17 cellular contexts compared by ENCODE assay signal in genomic region chr14:103704708-103705107, GRCh38. TPM values are rescaled to one million over a fixed set of nuclear protein-coding genes. Genes with fewer than 3 reads are reported as not detected.
A peak's percentile ranks its signal among the peaks of the same experiment; 100 is the strongest.
DNase-seq lines count a peak whose midpoint lies in the region; ATAC-seq, FAIRE-seq and TF ChIP-seq lines count a peak whose summit lies in the region.
"Had no signal": no experiment of that assay in that cellular context is flagged by ENCODE, and none has a peak within 500 bp of the region (broad histone marks: within the 10 kb centered on the region; RNA-seq: fewer than 3 reads in every experiment).

No MANE protein-coding gene starts in this region.

- H3K4me3 ChIP-seq in breast epithelium (no peak overlapping the region), mammary epithelial cell (replicated peaks in 1 of 3; ENCODE audit: insufficient read depth in 1 of 3, low read depth in 2 of 3, low read length in 3 of 3) (no peak overlapping the region), H1 (ENCODE audit: extremely low read depth in 1 of 4, insufficient read depth in 2 of 4, low read depth in 3 of 4, low read length in 4 of 4) (no peak overlapping the region), mesenchymal stem cell (ENCODE audit: insufficient read depth in 1 of 2, low read depth in 1 of 2, low read length in 2 of 2) (no peak overlapping the region), urinary bladder (ENCODE audit: low read depth, low read length) (no peak overlapping the region)
- H3K4me3 ChIP-seq: hepatocyte, pancreas, Peyer's patch had no signal

- no peak overlapping the region for H3K56ac ChIP-seq in H1 (replicated peaks; ENCODE audit: insufficient read length, low read depth, low read length)

- H3K18ac ChIP-seq in H1 (ENCODE audit: extremely low read depth, low read length) (no peak overlapping the region), mesenchymal stem cell (ENCODE audit: low read depth in 1 of 2, low read length in 2 of 2) (no peak overlapping the region)

- H4K91ac ChIP-seq in H1 (replicated peaks; ENCODE audit: insufficient read length, low read length) (no peak overlapping the region), mesenchymal stem cell (ENCODE audit: low read length) (no peak overlapping the region)

- no peak overlapping the region for H4K5ac ChIP-seq in H1 (ENCODE audit: insufficient read length, low read depth, low read length)

- H3K9me3 ChIP-seq in breast epithelium (no peaks in the 10 kb centered on the region), mammary epithelial cell (replicated peaks; ENCODE audit: insufficient read depth, low read length) (no peaks in the 10 kb centered on the region), H1 (ENCODE audit: insufficient read depth in 2 of 2, low read depth in 1 of 2, low read length in 1 of 2) (no peaks in the 10 kb centered on the region), mesenchymal stem cell (ENCODE audit: control insufficient read depth, low read length) (no peaks in the 10 kb centered on the region)
- H3K9me3 ChIP-seq: pancreas, Peyer's patch had no signal

- TF ChIP-seq POLR2A in breast epithelium (IDR thresholded peaks at IDR 0.05) (no peak), H1 (IDR thresholded peaks at IDR 0.05; ENCODE audit: control extremely low read depth in 1 of 2, low read depth in 2 of 2, low read length in 2 of 2) (no peak)

- H2AK5ac ChIP-seq in H1 (ENCODE audit: low read depth, low read length): no peak overlapping the region
- no peak overlapping the region for H2AK5ac ChIP-seq in mesenchymal stem cell (ENCODE audit: low read length, severe bottlenecking)

- WGBS in mammary epithelial cell (ENCODE audit: low coverage, missing lambda C conversion rate): 94% methylated on average over 8 of the region's 13 CpGs
- WGBS in H1 (ENCODE audit: extremely low coverage in 1 of 2, insufficient coverage in 1 of 2, insufficient read length in 1 of 2, insufficient replicate concordance in 2 of 2, low coverage in 1 of 2, low lambda C conversion rate in 2 of 2, missing lambda C conversion rate in 1 of 2), 2 experiments: 94% methylated on average over 13 of the region's 13 CpGs; no CpG with 5 or more reads in 1 of the 2 experiments
- WGBS in mesenchymal stem cell: 95% methylated on average over 12 of the region's 13 CpGs
- 69% methylated on average over 13 of the region's 13 CpGs for WGBS in urinary bladder

- in situ Hi-C loops in mammary epithelial cell (cut with MboI; ENCODE audit: low sequenced_read_pairs in 2 of 2): no loop called here

- H3K23ac ChIP-seq in H1 (ENCODE audit: insufficient read length): no peak overlapping the region
- H3K23ac ChIP-seq in mesenchymal stem cell (ENCODE audit: low read length in 2 of 2): no peak overlapping the region

- H3K27ac ChIP-seq in breast epithelium: peak overlapping the region; percentile 71 to 73
- no peak overlapping the region for H3K27ac ChIP-seq in mammary epithelial cell (ENCODE audit: insufficient read depth, low read depth, low read length)
- H3K27ac ChIP-seq in H1 (ENCODE audit: low read depth, low read length): no peak overlapping the region
- no peak overlapping the region for H3K27ac ChIP-seq in mesenchymal stem cell (ENCODE audit: low read length, poor library complexity, severe bottlenecking)
- peak overlapping the region; percentile 92 for H3K27ac ChIP-seq in urinary bladder (ENCODE audit: low read depth)
- H3K27ac ChIP-seq: hepatocyte had no signal

- H3K27me3 ChIP-seq in breast epithelium: no peaks in the 10 kb centered on the region
- H3K27me3 ChIP-seq in mammary epithelial cell (ENCODE audit: insufficient read depth, low read length): no peaks in the 10 kb centered on the region
- H3K27me3 ChIP-seq in H1 (replicated peaks in 1 of 4; ENCODE audit: control insufficient read depth in 3 of 4, extremely low read depth in 1 of 4, insufficient read depth in 3 of 4, low read length in 3 of 4): no peaks in the 10 kb centered on the region
- no peaks in the 10 kb centered on the region for H3K27me3 ChIP-seq in mesenchymal stem cell (ENCODE audit: control insufficient read depth in 1 of 2, insufficient read depth in 1 of 2, low read length in 2 of 2)
- H3K27me3 ChIP-seq: hepatocyte, pancreas, Peyer's patch had no signal

- no peak for TF ChIP-seq RAD21 in H1 (IDR thresholded peaks at IDR 0.05 in 1 of 2, conservative IDR thresholded peaks at IDR 0.05 in 1 of 2; ENCODE audit: low read depth in 2 of 2, low read length in 2 of 2)

- no peaks in the 10 kb centered on the region for H3K23me2 ChIP-seq in H1 (ENCODE audit: low read depth, low read length)

- H4K20me1 ChIP-seq in mammary epithelial cell (ENCODE audit: insufficient read depth, low read length) (peaks cover 5% of the 10 kb centered on the region), H1 (replicated peaks in 1 of 2; ENCODE audit: control insufficient read depth in 1 of 2, insufficient read depth in 2 of 2, low read length in 2 of 2) (peaks cover 11 to 36% of the 10 kb centered on the region in 2 experiments)

- POLR2A ChIA-PET in H1 (lab: Charles Lee; ENCODE audit: partially characterized antibody): interaction anchor here (1.0 to 6.6 kb wide), 6 partner anchors 11 to 186 kb away, joined by 3 to 74 read pairs (median 4); partner anchors contain the start of genes KLC1, XRCC3 and ZFYVE21

- intact Hi-C loops in breast epithelium (cut with DNase I; ENCODE audit: low total_unique reads) (no loop called here), mammary epithelial cell (cut with micrococcal nuclease) (no loop called here)

- H3K4me1 ChIP-seq in breast epithelium (peaks cover 0 to 6% of the 10 kb centered on the region in 2 donors), mammary epithelial cell (ENCODE audit: insufficient read depth, low read length) (peaks cover 13% of the 10 kb centered on the region), H1 (replicated peaks in 1 of 4; ENCODE audit: control insufficient read depth in 3 of 4, insufficient read depth in 4 of 4, low read length in 3 of 4) (no peaks in the 10 kb centered on the region; a peak in 1 of 7 replicates), mesenchymal stem cell (ENCODE audit: control insufficient read depth, insufficient read depth, low read depth, low read length) (peaks cover 17% of the 10 kb centered on the region), urinary bladder (ENCODE audit: insufficient read depth) (no peaks in the 10 kb centered on the region)
- H3K4me1 ChIP-seq: pancreas had no signal

- H2BK120ac ChIP-seq in H1 (replicated peaks; ENCODE audit: low read depth, low read length) (no peak overlapping the region), mesenchymal stem cell (ENCODE audit: low read depth, low read length) (peak overlapping the region; percentile 9)

- H3K4ac ChIP-seq in H1 (replicated peaks; ENCODE audit: insufficient read length, low read depth, low read length) (no peak overlapping the region), mesenchymal stem cell (ENCODE audit: low read depth in 1 of 2, low read length in 2 of 2) (no peak overlapping the region)

- TF ChIP-seq CTCF in breast epithelium (IDR thresholded peaks at IDR 0.05) (no peak), mammary epithelial cell (conservative IDR thresholded peaks at IDR 0.05 in 1 of 2, IDR thresholded peaks at IDR 0.05 in 1 of 2; ENCODE audit: extremely low read depth in 1 of 2, insufficient read depth in 1 of 2, low read depth in 1 of 2, low read length in 2 of 2) (no peak), H1 (IDR thresholded peaks at IDR 0.05; ENCODE audit: control extremely low read depth in 1 of 3, insufficient read depth in 1 of 3, low read depth in 1 of 3, low read length in 3 of 3) (no peak)

- ATAC-seq in HG03432 (IDR thresholded peaks at IDR 0.05; ENCODE audit: unreplicated experiment): no peak
- ATAC-seq in stimulated activated naive CD8-positive, alpha-beta T cell treated with anti-CD3 and anti-CD28 coated beads, Interleukin-15, Interleukin-2, amounts not matched to agents 100 U/mL and 50 U/mL, for 24 hours: no peak

- H3K36me3 ChIP-seq in breast epithelium: no peaks in the 10 kb centered on the region
- H3K36me3 ChIP-seq in mammary epithelial cell (ENCODE audit: insufficient read depth, low read length): peaks cover 18% of the 10 kb centered on the region
- H3K36me3 ChIP-seq in H1 (ENCODE audit: control insufficient read depth in 2 of 4, insufficient read depth in 4 of 4, low read length in 3 of 4): peaks cover 14 to 55% (median 34%) of the 10 kb centered on the region in 4 experiments; a peak in 6 of 8 replicates
- peaks cover 88 to 96% of the 10 kb centered on the region in 2 experiments for H3K36me3 ChIP-seq in mesenchymal stem cell (ENCODE audit: control insufficient read depth in 1 of 2, insufficient read depth in 2 of 2, low read depth in 1 of 2, low read length in 2 of 2)
- H3K36me3 ChIP-seq in urinary bladder (ENCODE audit: insufficient read depth): no peaks in the 10 kb centered on the region

- no peak overlapping the region for H3K14ac ChIP-seq in H1 (ENCODE audit: insufficient read length)
- H3K14ac ChIP-seq in mesenchymal stem cell (ENCODE audit: low read length in 2 of 2): no peak overlapping the region

- H3K9ac ChIP-seq in mammary epithelial cell (ENCODE audit: insufficient read depth, low read length): no peak overlapping the region
- no peak overlapping the region for H3K9ac ChIP-seq in H1 (replicated peaks in 1 of 4; ENCODE audit: extremely low read depth in 1 of 4, low read depth in 3 of 4, low read length in 3 of 4)
- H3K9ac ChIP-seq in mesenchymal stem cell (ENCODE audit: low read length): no peak overlapping the region

- no peak overlapping the region for H2BK15ac ChIP-seq in H1 (ENCODE audit: low read length)
- H2BK15ac ChIP-seq in mesenchymal stem cell (ENCODE audit: low read depth, poor library complexity, severe bottlenecking): no peak overlapping the region

- CTCF ChIA-PET in mammary epithelial cell (lab: Charles Lee; ENCODE audit: low non-redundant PET) (no interaction called here), H1 (lab: Charles Lee; ENCODE audit: partially characterized antibody) (interaction anchor here (1.1 to 1.3 kb wide), 2 partner anchors 15 to 25 kb away, joined by 3 read pairs; no protein-coding TSS in a partner anchor)

- no peak for TF ChIP-seq EP300 in H1 (IDR thresholded peaks at IDR 0.05; ENCODE audit: borderline replicate concordance in 1 of 2, low read depth in 2 of 2, low read length in 2 of 2)

- H2AFZ ChIP-seq in mammary epithelial cell (ENCODE audit: low read depth, low read length) (no peak overlapping the region), H1 (ENCODE audit: low read length) (no peak overlapping the region), mesenchymal stem cell (ENCODE audit: low read depth, low read length) (no peak overlapping the region)
- H2AFZ ChIP-seq: hepatocyte had no signal

- H3K79me2 ChIP-seq in mammary epithelial cell (ENCODE audit: insufficient read depth, low read length) (peaks cover 31% of the 10 kb centered on the region), H1 (ENCODE audit: control insufficient read depth in 1 of 2, insufficient read depth in 2 of 2, low read length in 2 of 2) (no peaks in the 10 kb centered on the region)
- H3K79me2 ChIP-seq: hepatocyte had no signal

- DNase-seq in breast epithelium (ENCODE audit: low spot score in 2 of 2) (no peak), mammary epithelial cell (no peak), H1 (ENCODE audit: low read depth in 1 of 2, low spot score in 2 of 2) (no peak), mesenchymal stem cell (no peak), GM19240 (ENCODE audit: insufficient read length, low spot score) (no peak)
- DNase-seq in stimulated activated naive CD8-positive, alpha-beta T cell treated with anti-CD3 and anti-CD28 coated beads, Interleukin-15, Interleukin-2, amounts not matched to agents 100 U/mL and 50 U/mL, for 24 hours: no peak
- DNase-seq: activated naive CD4-positive, alpha-beta T cell; cortex of kidney; KG1; kidney glomerular epithelial cell; NCI-H1092; Peyer's patch had no signal

- BruUV-seq in mammary epithelial cell (replicated peaks; lab: Mats Ljungman, UMichigan): no TSS peak

- H4K8ac ChIP-seq in H1 (ENCODE audit: extremely low read depth, insufficient read depth, low read length) (peak overlapping the region; percentile 14), mesenchymal stem cell (ENCODE audit: low read length) (no peak overlapping the region)

- H2BK12ac ChIP-seq in H1 (ENCODE audit: low read depth, low read length): no peak overlapping the region
- no peak overlapping the region for H2BK12ac ChIP-seq in mesenchymal stem cell (ENCODE audit: low read length in 2 of 2)

- H2BK20ac ChIP-seq in H1 (ENCODE audit: low read length): no peak overlapping the region

- no peak overlapping the region for H2BK5ac ChIP-seq in H1 (ENCODE audit: low read depth, low read length)
- H2BK5ac ChIP-seq in mesenchymal stem cell (ENCODE audit: low read depth, low read length, poor library complexity, severe bottlenecking): no peak overlapping the region

- dilution Hi-C loops in mammary epithelial cell (cut with HindIII; ENCODE audit: low sequenced_read_pairs): loop anchor here (5.0 kb wide), 1 partner anchor 42 kb away; no protein-coding TSS in a partner anchor

- H3K4me2 ChIP-seq in mammary epithelial cell (ENCODE audit: insufficient read depth, low read depth, low read length) (no peak overlapping the region), H1 (ENCODE audit: insufficient read depth in 1 of 2, low read depth in 2 of 2, low read length in 2 of 2) (no peak overlapping the region), mesenchymal stem cell (ENCODE audit: low read length, poor library complexity, severe bottlenecking) (no peak overlapping the region)
- H3K4me2 ChIP-seq: hepatocyte had no signal

- peaks cover 7% of the 10 kb centered on the region; the same call in 1 of the 2 replicates for H3K79me1 ChIP-seq in H1 (ENCODE audit: low read depth, low read length)
- H3K79me1 ChIP-seq in mesenchymal stem cell (replicated peaks; ENCODE audit: low read length, poor library complexity, severe bottlenecking): peaks cover 58% of the 10 kb centered on the region

- no peak for FAIRE-seq in H1 (lab: Jason Lieb, UNC)
- FAIRE-seq: pancreas, urothelium cell line had no signal

RNA-seq across cellular contexts. Expression of gene XRCC3, which starts 10.5 kb away (rescaled TPM):
- total RNA-seq in breast epithelium: 10 to 100 TPM in 1 of 3 donors, 1 to 10 TPM in 2; 5.9 to 10.2 (median 5.9) TPM
- total RNA-seq in mammary epithelial cell: 10 to 100 TPM in 1 of 2 donors, 1 to 10 TPM in 1; 5.2 to 35.4 TPM
- 23.4 TPM for polyA plus RNA-seq in mammary epithelial cell
- 43.1 TPM for polyA minus RNA-seq in mammary epithelial cell
- 41.7 and 41.8 TPM in 2 replicates for total RNA-seq in H1 (2021; fragmentation: NEBNext Ultra II Directional; extraction: Animal tissue kit (Norgen Biotek cat#: 25700))
- polyA plus RNA-seq in H1 (2011; rRNA removed): 36.9 and 51.2 TPM in 2 replicates
- polyA plus RNA-seq in H1 (2011; cell fraction: cytosol; rRNA removed): 44.6 TPM
- 72.6 TPM for polyA plus RNA-seq in H1 (2011; cell fraction: nucleus; rRNA removed)
- polyA plus RNA-seq in H1 (2012, experiment 1 of 2): 29.9 to 39.9 TPM (median 33.4 TPM) in 4 replicates
- polyA plus RNA-seq in H1 (2012, experiment 2 of 2): 49.6 TPM
- 34.4 TPM for polyA plus RNA-seq in H1 (2013, experiment 1 of 2)
- 29.7 TPM for polyA plus RNA-seq in H1 (2013, experiment 2 of 2)
- 23.0 and 28.4 TPM in 2 replicates for polyA minus RNA-seq in H1 (2011; rRNA and poly(A)+ RNA removed)
- 27.0 TPM for polyA minus RNA-seq in H1 (2011; cell fraction: cytosol; rRNA and poly(A)+ RNA removed)
- polyA minus RNA-seq in H1 (2011; cell fraction: nucleus; rRNA and poly(A)+ RNA removed): 33.4 TPM
- 4.5 TPM for polyA plus RNA-seq in mesenchymal stem cell (2013, experiment 1 of 2)
- polyA plus RNA-seq in mesenchymal stem cell (2013, experiment 2 of 2): 4.2 TPM
- total RNA-seq in urinary bladder: 10.6 TPM
- 5.4 TPM for polyA plus RNA-seq in urinary bladder

RNA-seq across cellular contexts. Expression of gene ZFYVE21, which starts 10.9 kb away (rescaled TPM):
- total RNA-seq in breast epithelium (100 to 1,000 TPM in 1 of 3 donors, 10 to 100 TPM in 2; 57.4 to 140 (median 96.0) TPM), mammary epithelial cell (10 to 100 TPM; 64.2 to 65.7 TPM), urinary bladder (49.6 TPM)
- polyA plus RNA-seq in mammary epithelial cell (156 TPM), H1 (2011; rRNA removed) (127 and 143 TPM in 2 replicates), urinary bladder (210 TPM)
- 43.7 TPM for polyA minus RNA-seq in mammary epithelial cell
- total RNA-seq in H1 (2021; fragmentation: NEBNext Ultra II Directional; extraction: Animal tissue kit (Norgen Biotek cat#: 25700)): 44.3 and 53.4 TPM in 2 replicates
- polyA plus RNA-seq in H1 (2011; cell fraction: cytosol; rRNA removed): 90.7 TPM
- 120 TPM for polyA plus RNA-seq in H1 (2011; cell fraction: nucleus; rRNA removed)
- polyA plus RNA-seq in H1 (2012, experiment 1 of 2): 47.7 to 65.8 TPM (median 61.0 TPM) in 4 replicates
- polyA plus RNA-seq in H1 (2012, experiment 2 of 2): 24.4 TPM
- 43.0 TPM for polyA plus RNA-seq in H1 (2013, experiment 1 of 2)
- polyA plus RNA-seq in H1 (2013, experiment 2 of 2): 40.6 TPM
- polyA minus RNA-seq in H1 (2011; rRNA and poly(A)+ RNA removed): 31.5 and 34.8 TPM in 2 replicates
- polyA minus RNA-seq in H1 (2011; cell fraction: cytosol; rRNA and poly(A)+ RNA removed): 34.2 TPM
- polyA minus RNA-seq in H1 (2011; cell fraction: nucleus; rRNA and poly(A)+ RNA removed): 39.4 TPM
- polyA plus RNA-seq in mesenchymal stem cell (2013, experiment 1 of 2): 44.0 TPM
- polyA plus RNA-seq in mesenchymal stem cell (2013, experiment 2 of 2): 43.8 TPM

Comparison
In these comparisons a context has a peak if more than half of its experiments do, and no peak if none do; other contexts are left out.
1. H3K27ac ChIP-seq: peak in breast epithelium (2 of 2) and urinary bladder (single experiment); none in mammary epithelial cell (single experiment), H1 (single experiment) and mesenchymal stem cell (single experiment).